Comparison of ENCODE assay signal across 22 cellular contexts in genomic region chr1:89365206-89365605, GRCh38. TPM values are rescaled to one million over a fixed set of nuclear protein-coding genes. Genes with fewer than 3 reads are reported as not detected.
DNase-seq lines count a peak whose midpoint lies in the region; ATAC-seq and TF ChIP-seq lines count a peak whose summit lies in the region.
"Had no signal": no experiment of that assay in that cellular context is flagged by ENCODE, and none has a peak within 500 bp of the region (broad histone marks: within the 10 kb centered on the region; RNA-seq: fewer than 3 reads in every experiment).

No MANE protein-coding gene starts in this region.

- H3K4me2 ChIP-seq in mammary epithelial cell (ENCODE audit: insufficient read depth, low read depth, low read length), result peak overlapping the region; percentile 74
- H3K4me2 ChIP-seq: BLaER1 treated with 17β-estradiol and CSF1 and Interleukin-3, amounts not matched to agents 10 nM and 100 nM; PC-9 had no signal

- dilution Hi-C loops in mammary epithelial cell (cut with HindIII; ENCODE audit: low sequenced_read_pairs), result no loop called here

- H4K20me1 ChIP-seq in mammary epithelial cell (ENCODE audit: insufficient read depth, low read length), result no peaks in the 10 kb centered on the region
- H4K20me1 ChIP-seq: BLaER1 treated with 17β-estradiol and CSF1 and Interleukin-3, amounts not matched to agents 10 nM and 100 nM had no signal

- H3K9me3 ChIP-seq in mammary epithelial cell (replicated peaks; ENCODE audit: insufficient read depth, low read length) (no peaks in the 10 kb centered on the region), breast epithelium (no peaks in the 10 kb centered on the region), SK-N-MC (ENCODE audit: low read depth, low read length) (no peaks in the 10 kb centered on the region), esophagus squamous epithelium (no peaks in the 10 kb centered on the region)
- H3K9me3 ChIP-seq: BLaER1 treated with 17β-estradiol and CSF1 and Interleukin-3, amounts not matched to agents 10 nM and 100 nM had no signal

- CTCF ChIA-PET in mammary epithelial cell (lab: Charles Lee; ENCODE audit: low non-redundant PET), result interaction anchor here (0.6 to 0.9 kb wide), 2 partner anchors 13 to 280 kb away, joined by 3 to 15 read pairs; no protein-coding TSS in a partner anchor

- H3K36me3 ChIP-seq in mammary epithelial cell (ENCODE audit: insufficient read depth, low read length) (no peaks in the 10 kb centered on the region), breast epithelium (no peaks in the 10 kb centered on the region), SK-N-MC (ENCODE audit: insufficient read depth, low read length) (peaks cover 12% of the 10 kb centered on the region; the same call in 1 of the 2 replicates), esophagus squamous epithelium (peaks cover 0 to 26% (median 0%) of the 10 kb centered on the region in 3 donors), brain microvascular endothelial cell (replicated peaks) (no peaks in the 10 kb centered on the region)
- H3K36me3 ChIP-seq: BLaER1 treated with 17β-estradiol and CSF1 and Interleukin-3, amounts not matched to agents 10 nM and 100 nM had no signal

- peaks cover 3% of the 10 kb centered on the region for H3K79me2 ChIP-seq in mammary epithelial cell (ENCODE audit: insufficient read depth, low read length)

- no peaks in the 10 kb centered on the region for H3K27me3 ChIP-seq in mammary epithelial cell (ENCODE audit: insufficient read depth, low read length)
- H3K27me3 ChIP-seq in breast epithelium, result no peaks in the 10 kb centered on the region
- H3K27me3 ChIP-seq in esophagus squamous epithelium, result no peaks in the 10 kb centered on the region
- H3K27me3 ChIP-seq in brain microvascular endothelial cell (replicated peaks), result no peaks in the 10 kb centered on the region
- H3K27me3 ChIP-seq: BLaER1 treated with 17β-estradiol and CSF1 and Interleukin-3, amounts not matched to agents 10 nM and 100 nM had no signal

- peak; percentile 31 for DNase-seq in mammary epithelial cell
- DNase-seq in breast epithelium (ENCODE audit: low spot score in 2 of 2), result no peak
- DNase-seq in SK-N-MC (ENCODE audit: low read depth, low spot score), result no peak
- DNase-seq in esophagus squamous epithelium (lab: John Stamatoyannopoulos, UW), result no peak
- no peak for DNase-seq in brain microvascular endothelial cell
- DNase-seq in G401 (ENCODE audit: low spot score), result no peak
- DNase-seq: CD8-positive, alpha-beta T cell; GM23248; HCEC 1CT; IMR-90; NCI-H1417 treated with DMSO at 0.1 percent for 48 hours; NCI-H2029; NCI-H226; NCI-H524 treated with DMSO at 0.1 percent for 48 hours; PC-9; SIG-M5; SW 1271 had no signal

- intact Hi-C loops in mammary epithelial cell (cut with micrococcal nuclease), result no loop called here
- intact Hi-C loops in breast epithelium (cut with DNase I; ENCODE audit: low total_unique reads), result no loop called here
- intact Hi-C loops in esophagus squamous epithelium (cut with DNase I), result no loop called here

- H3K4me1 ChIP-seq in mammary epithelial cell (ENCODE audit: insufficient read depth, low read length) (peaks cover 26% of the 10 kb centered on the region), breast epithelium (peaks cover 0 to 4% of the 10 kb centered on the region in 2 donors), esophagus squamous epithelium (peaks cover 0 to 48% (median 12%) of the 10 kb centered on the region in 3 donors)

- H3K27ac ChIP-seq in mammary epithelial cell (ENCODE audit: insufficient read depth, low read depth, low read length), result peak overlapping the region; percentile 60
- H3K27ac ChIP-seq in breast epithelium, result no peak overlapping the region
- H3K27ac ChIP-seq in SK-N-MC, result peak overlapping the region; percentile 58
- H3K27ac ChIP-seq in esophagus squamous epithelium, result peak overlapping the region; percentile 76 to 92 (median 86)
- no peak overlapping the region for H3K27ac ChIP-seq in brain microvascular endothelial cell
- H3K27ac ChIP-seq: BLaER1 treated with 17β-estradiol and CSF1 and Interleukin-3, amounts not matched to agents 10 nM and 100 nM; GM23248; PC-9; RWPE1 had no signal

- TF ChIP-seq CTCF in mammary epithelial cell (conservative IDR thresholded peaks at IDR 0.05 in 1 of 2, IDR thresholded peaks at IDR 0.05 in 1 of 2; ENCODE audit: extremely low read depth in 1 of 2, insufficient read depth in 1 of 2, low read depth in 1 of 2, low read length in 2 of 2) (no peak), breast epithelium (IDR thresholded peaks at IDR 0.05) (no peak), esophagus squamous epithelium (IDR thresholded peaks at IDR 0.05) (no peak), brain microvascular endothelial cell (IDR thresholded peaks at IDR 0.05; ENCODE audit: low read depth, low read length, missing control alignments) (no peak)

- peak overlapping the region; percentile 70 for H2AFZ ChIP-seq in mammary epithelial cell (ENCODE audit: low read depth, low read length)
- H2AFZ ChIP-seq: GM23248, PC-9 had no signal

- WGBS in mammary epithelial cell (ENCODE audit: low coverage, missing lambda C conversion rate), result 49% methylated on average over 4 of the region's 4 CpGs
- WGBS in esophagus squamous epithelium, 2 donors, result 39 to 56% methylated on average over 4 of the region's 4 CpGs

- no TSS peak for BruUV-seq in mammary epithelial cell (replicated peaks; lab: Mats Ljungman, UMichigan)

- TF ChIP-seq POLR2A in breast epithelium (IDR thresholded peaks at IDR 0.05) (no peak), esophagus squamous epithelium (IDR thresholded peaks at IDR 0.05) (no peak)

- peak overlapping the region; percentile 2 to 31 (median 5) for H3K4me3 ChIP-seq in mammary epithelial cell (replicated peaks in 1 of 3; ENCODE audit: insufficient read depth in 1 of 3, low read depth in 2 of 3, low read length in 3 of 3)
- peak overlapping the region in 1 of 3 donors; percentile 7 for H3K4me3 ChIP-seq in breast epithelium
- H3K4me3 ChIP-seq in SK-N-MC, result peak overlapping the region; percentile 63
- H3K4me3 ChIP-seq in esophagus squamous epithelium, result peak overlapping the region; percentile 38 to 59 (median 54)
- H3K4me3 ChIP-seq in brain microvascular endothelial cell (ENCODE audit: low read depth, low read length), result no peak overlapping the region
- H3K4me3 ChIP-seq: BLaER1 treated with 17β-estradiol and CSF1 and Interleukin-3, amounts not matched to agents 10 nM and 100 nM; GM23248; PC-9 had no signal

- ATAC-seq in GM21526 (IDR thresholded peaks at IDR 0.05; ENCODE audit: low FRiP score, unreplicated experiment), result no peak
- ATAC-seq: CD8-positive, alpha-beta T cell had no signal

- in situ Hi-C loops in mammary epithelial cell (cut with MboI; ENCODE audit: low sequenced_read_pairs in 2 of 2) (loop anchor here in 1 of 2 donors (10.0 kb wide), 1 partner anchor 260 kb away; no protein-coding TSS in a partner anchor), brain microvascular endothelial cell (cut with HindIII; ENCODE audit: low pct_ligation_motif_present, low sequenced_read_pairs) (no loop called here), G401 (cut with HindIII; ENCODE audit: low sequenced_read_pairs) (no loop called here)

- H3K9ac ChIP-seq in mammary epithelial cell (ENCODE audit: insufficient read depth, low read length), result peak overlapping the region; percentile 36
- H3K9ac ChIP-seq in SK-N-MC (ENCODE audit: insufficient read length), result peak overlapping the region; percentile 46
- H3K9ac ChIP-seq: BLaER1 treated with 17β-estradiol and CSF1 and Interleukin-3, amounts not matched to agents 10 nM and 100 nM; GM23248 had no signal

RNA-seq across cellular contexts. Expression of gene GBP6, which starts 1.3 kb away (rescaled TPM):
- 1 to 10 TPM; 3.7 to 7.0 TPM for total RNA-seq in mammary epithelial cell
- 4.6 TPM for polyA plus RNA-seq in mammary epithelial cell
- 9.5 TPM for polyA minus RNA-seq in mammary epithelial cell
- under 1 TPM in 1 of 3 donors, not detected in 2; 0.44 TPM for total RNA-seq in breast epithelium
- total RNA-seq in esophagus squamous epithelium, result 100 to 1,000 TPM; 419 to 894 (median 477) TPM
- total RNA-seq in G401 (2014; rRNA removed; shearing (Covaris generic)), result not detected in 2 replicates
- total RNA-seq: A673, GM23248, IMR-90, MCF 10A had no signal
- polyA plus RNA-seq: GM23248, IMR-90 had no signal

Comparison
In these comparisons a context has a peak if more than half of its experiments do, and no peak if none do; other contexts are left out.
1. H3K27ac ChIP-seq: peak in mammary epithelial cell (single experiment), SK-N-MC (single experiment) and esophagus squamous epithelium (4 of 4); none in breast epithelium (0 of 2) and brain microvascular endothelial cell (single experiment).
2. RNA of gene GBP6, which starts 1.3 kb away (total RNA-seq): 419 to 894 TPM in esophagus squamous epithelium; 3.7 to 7.0 TPM in mammary epithelial cell, 0.44 TPM in breast epithelium and not detected in G401; every median in the first group is over 10 times any median in the second.